In the genomic region with DNA sequence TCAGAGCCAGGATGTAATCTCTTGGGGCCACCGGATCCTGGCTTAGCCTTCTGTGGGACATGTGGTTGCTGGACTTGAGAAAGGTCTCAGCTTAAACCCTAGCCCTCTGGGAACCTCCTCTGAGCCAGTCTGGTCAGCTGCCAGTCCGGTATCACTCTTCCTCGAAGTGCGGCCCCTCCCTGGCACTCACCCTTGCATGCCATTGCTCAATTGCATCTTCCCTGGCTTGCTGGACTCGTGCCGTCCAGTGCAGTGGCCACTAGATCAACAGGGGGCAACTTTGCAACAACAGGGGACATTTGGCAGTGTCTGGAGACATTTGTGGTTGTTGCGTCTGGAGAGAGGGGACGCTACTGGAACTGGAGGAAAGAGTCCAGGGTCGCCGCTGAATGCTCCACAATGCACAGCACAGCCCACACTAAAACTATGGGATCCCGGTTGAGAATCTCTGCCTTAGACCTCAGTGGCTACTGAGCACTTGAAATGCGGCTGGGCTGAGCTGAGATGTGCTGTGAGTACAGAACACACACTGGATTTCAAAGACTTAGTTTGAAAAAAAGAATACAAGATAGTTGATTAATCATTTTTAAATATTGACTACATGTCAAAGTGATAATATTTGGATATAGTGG, we compare ENCODE assay signal across 16 cellular contexts.
DNase-seq lines count a peak whose midpoint lies in the region; ATAC-seq and TF ChIP-seq lines count a peak whose summit lies in the region.
"Had no signal": no experiment of that assay in that cellular context is flagged by ENCODE, and none has a peak within 500 bp of the region (broad histone marks: within the 10 kb centered on the region; RNA-seq: fewer than 3 reads in every experiment).

No MANE protein-coding gene starts in this region.

- no peak overlapping the region for H4K8ac ChIP-seq in mesenchymal stem cell (ENCODE audit: low read length)

- no peak for ATAC-seq in Right ventricle myocardium superior (ENCODE audit: poor library complexity)
- ATAC-seq in left ventricle myocardium superior, result no peak
- ATAC-seq in activated CD8-positive, alpha-beta memory T cell treated with anti-CD3 and anti-CD28 coated beads, Interleukin-2, amount 10 ng/mL, durations not matched to agents 7 days and 5 days, result no peak
- ATAC-seq in GM18873 (IDR thresholded peaks at IDR 0.05; ENCODE audit: low FRiP score, unreplicated experiment), result no peak
- ATAC-seq: effector memory CD8-positive, alpha-beta T cell; natural killer cell; T-cell had no signal

- H3K9me3 Mint-ChIP-seq in activated CD8-positive, alpha-beta memory T cell treated with anti-CD3 and anti-CD28 coated beads, Interleukin-2, amount 10 ng/mL, durations not matched to agents 7 days and 5 days (ENCODE audit: low read depth), result no peaks in the 10 kb centered on the region
- H3K9me3 Mint-ChIP-seq: natural killer cell, T-cell had no signal

- no peak overlapping the region for H3K23ac ChIP-seq in mesenchymal stem cell (ENCODE audit: low read length in 2 of 2)

- WGBS in mesenchymal stem cell, result 83% methylated on average over 10 of the region's 12 CpGs
- 4% methylated on average over 12 of the region's 12 CpGs for WGBS in SK-N-SH (ENCODE audit: low lambda C conversion rate)

- no peak overlapping the region for H2BK15ac ChIP-seq in mesenchymal stem cell (ENCODE audit: low read depth, poor library complexity, severe bottlenecking)

- DNase-seq in Right ventricle myocardium superior (peak; percentile 56), left ventricle myocardium superior (no peak), cardiac fibroblast (ENCODE audit: low read depth in 2 of 2) (peak; percentile 2 to 95), mesenchymal stem cell (peak; percentile 27), vagina (ENCODE audit: extremely low spot score in 2 of 2) (no peak), SK-N-SH (no peak)
- no peak for DNase-seq in activated CD8-positive, alpha-beta memory T cell treated with anti-CD3 and anti-CD28 coated beads, Interleukin-2, amount 10 ng/mL, durations not matched to agents 7 days and 5 days
- DNase-seq: activated CD4-positive, alpha-beta T cell treated with anti-CD3 and anti-CD28 coated beads for 4 hours; effector memory CD8-positive, alpha-beta T cell; head of caudate nucleus; kidney glomerular epithelial cell; natural killer cell; small intestine; T-cell had no signal

- H3K9ac ChIP-seq in mesenchymal stem cell (ENCODE audit: low read length), result peak overlapping the region; percentile 7
- H3K9ac ChIP-seq in SK-N-SH, result no peak overlapping the region

- H3K4me1 ChIP-seq in mesenchymal stem cell (ENCODE audit: control insufficient read depth, insufficient read depth, low read depth, low read length) (peaks cover 10% of the 10 kb centered on the region), vagina (peaks cover 25% of the 10 kb centered on the region), SK-N-SH (ENCODE audit: control insufficient read depth in 1 of 2, insufficient read depth in 2 of 2, low read depth in 1 of 2, low read length in 1 of 2) (no peaks in the 10 kb centered on the region)
- H3K4me1 ChIP-seq: HAP-1 had no signal

- CTCF ChIA-PET in SK-N-SH (lab: Yijun Ruan, JAX), result interaction anchor here (0.8 kb wide), 1 partner anchor 10 kb away, joined by 3 read pairs; no protein-coding TSS in a partner anchor
- CTCF ChIA-PET in activated CD8-positive, alpha-beta memory T cell treated with anti-CD3 and anti-CD28 coated beads, Interleukin-2, amount 10 ng/mL, durations not matched to agents 7 days and 5 days (lab: Charles Lee), result no interaction called here

- no peak overlapping the region for H2BK120ac ChIP-seq in mesenchymal stem cell (ENCODE audit: low read depth, low read length)

- no peaks in the 10 kb centered on the region for H3K36me3 ChIP-seq in mesenchymal stem cell (ENCODE audit: control insufficient read depth in 1 of 2, insufficient read depth in 2 of 2, low read depth in 1 of 2, low read length in 2 of 2)
- H3K36me3 ChIP-seq in vagina, result no peaks in the 10 kb centered on the region
- H3K36me3 ChIP-seq in SK-N-SH (replicated peaks in 1 of 2; ENCODE audit: control insufficient read depth in 1 of 2, insufficient read depth in 2 of 2, low read length in 1 of 2), result no peaks in the 10 kb centered on the region
- H3K36me3 ChIP-seq: HAP-1 had no signal

- no peaks in the 10 kb centered on the region for H3K79me2 ChIP-seq in SK-N-SH (ENCODE audit: insufficient read depth)

- no peak overlapping the region for H3K27ac ChIP-seq in mesenchymal stem cell (ENCODE audit: low read length, poor library complexity, severe bottlenecking)
- peak overlapping the region; percentile 74 for H3K27ac ChIP-seq in vagina
- H3K27ac ChIP-seq in SK-N-SH (ENCODE audit: low read depth in 2 of 2, low read length in 1 of 2), result no peak overlapping the region

- H4K91ac ChIP-seq in mesenchymal stem cell (ENCODE audit: low read length), result no peak overlapping the region

- intact Hi-C loops in Right ventricle myocardium superior (cut with DNase I), result no loop called here
- intact Hi-C loops in left ventricle myocardium superior (cut with micrococcal nuclease), result no loop called here
- intact Hi-C loops in vagina (cut with DNase I), result no loop called here

- no peak for TF ChIP-seq RAD21 in SK-N-SH (IDR thresholded peaks at IDR 0.05; ENCODE audit: low read length)

- H3K4me2 ChIP-seq in mesenchymal stem cell (ENCODE audit: low read length, poor library complexity, severe bottlenecking), result no peak overlapping the region
- no peak overlapping the region for H3K4me2 ChIP-seq in SK-N-SH

- H3K9me2 ChIP-seq in SK-N-SH, result no peaks in the 10 kb centered on the region

- H3K9me3 ChIP-seq in mesenchymal stem cell (ENCODE audit: control insufficient read depth, low read length) (no peaks in the 10 kb centered on the region), vagina (no peaks in the 10 kb centered on the region), SK-N-SH (no peaks in the 10 kb centered on the region)

- H2BK12ac ChIP-seq in mesenchymal stem cell (ENCODE audit: low read length in 2 of 2), result peak overlapping the region; percentile 34 to 46

- no peak overlapping the region for H3K4me3 Mint-ChIP-seq in activated CD8-positive, alpha-beta memory T cell treated with anti-CD3 and anti-CD28 coated beads, Interleukin-2, amount 10 ng/mL, durations not matched to agents 7 days and 5 days
- H3K4me3 Mint-ChIP-seq: effector memory CD8-positive, alpha-beta T cell; natural killer cell; T-cell had no signal

- H3K4me3 ChIP-seq in cardiac fibroblast (replicated peaks in 1 of 2; ENCODE audit: low read depth in 2 of 2, low read length in 2 of 2), result peak overlapping the region in 1 of 2 donors; percentile 15
- peak overlapping the region in 1 of 2 experiments; percentile 27 for H3K4me3 ChIP-seq in mesenchymal stem cell (ENCODE audit: insufficient read depth in 1 of 2, low read depth in 1 of 2, low read length in 2 of 2)
- H3K4me3 ChIP-seq in vagina, result no peak overlapping the region
- no peak overlapping the region for H3K4me3 ChIP-seq in SK-N-SH (ENCODE audit: low read depth in 2 of 2, low read length in 1 of 2)
- H3K4me3 ChIP-seq: HAP-1 had no signal

- no peak overlapping the region for H2BK5ac ChIP-seq in mesenchymal stem cell (ENCODE audit: low read depth, low read length, poor library complexity, severe bottlenecking)

- H2AFZ ChIP-seq in mesenchymal stem cell (ENCODE audit: low read depth, low read length), result no peak overlapping the region
- H2AFZ ChIP-seq in SK-N-SH (ENCODE audit: low read depth), result no peak overlapping the region

- no peaks in the 10 kb centered on the region for H3F3A ChIP-seq in SK-N-SH (replicated peaks; ENCODE audit: insufficient read depth)

- no peak overlapping the region for H3K4ac ChIP-seq in mesenchymal stem cell (ENCODE audit: low read depth in 1 of 2, low read length in 2 of 2)

- peak overlapping the region in 1 of 2 experiments; percentile 81 for H3K18ac ChIP-seq in mesenchymal stem cell (ENCODE audit: low read depth in 1 of 2, low read length in 2 of 2)

- H3K4me1 Mint-ChIP-seq in activated CD8-positive, alpha-beta memory T cell treated with anti-CD3 and anti-CD28 coated beads, Interleukin-2, amount 10 ng/mL, durations not matched to agents 7 days and 5 days, result no peaks in the 10 kb centered on the region
- H3K4me1 Mint-ChIP-seq: natural killer cell had no signal

- H3K14ac ChIP-seq in mesenchymal stem cell (ENCODE audit: low read length in 2 of 2), result peak overlapping the region in 1 of 2 experiments; percentile 44

- no peaks in the 10 kb centered on the region for H3K79me1 ChIP-seq in mesenchymal stem cell (replicated peaks; ENCODE audit: low read length, poor library complexity, severe bottlenecking)

- TF ChIP-seq POLR2A in vagina (IDR thresholded peaks at IDR 0.05), result no peak

- no peaks in the 10 kb centered on the region for H3K36me3 Mint-ChIP-seq in activated CD8-positive, alpha-beta memory T cell treated with anti-CD3 and anti-CD28 coated beads, Interleukin-2, amount 10 ng/mL, durations not matched to agents 7 days and 5 days
- H3K36me3 Mint-ChIP-seq: natural killer cell, T-cell had no signal

- H2AK5ac ChIP-seq in mesenchymal stem cell (ENCODE audit: low read length, severe bottlenecking), result peak overlapping the region; percentile 26

- TF ChIP-seq CTCF in cardiac fibroblast (IDR thresholded peaks at IDR 0.05; ENCODE audit: low read depth, low read length), result no peak
- no peak for TF ChIP-seq CTCF in vagina (IDR thresholded peaks at IDR 0.05)
- TF ChIP-seq CTCF in SK-N-SH (IDR thresholded peaks at IDR 0.05), result no peak

- peaks cover 3% of the 10 kb centered on the region for H3K27me3 Mint-ChIP-seq in activated CD8-positive, alpha-beta memory T cell treated with anti-CD3 and anti-CD28 coated beads, Interleukin-2, amount 10 ng/mL, durations not matched to agents 7 days and 5 days

- TF ChIP-seq EP300 in SK-N-SH (IDR thresholded peaks at IDR 0.05; ENCODE audit: borderline replicate concordance in 1 of 2, low read depth in 1 of 2, low read length in 1 of 2), result no peak

- H4K20me1 ChIP-seq in SK-N-SH (ENCODE audit: insufficient read depth), result no peaks in the 10 kb centered on the region

- H3K27me3 ChIP-seq in mesenchymal stem cell (ENCODE audit: control insufficient read depth in 1 of 2, insufficient read depth in 1 of 2, low read length in 2 of 2) (peaks cover 0 to 13% of the 10 kb centered on the region in 2 experiments), vagina (no peaks in the 10 kb centered on the region), SK-N-SH (ENCODE audit: insufficient read depth) (peaks cover 41% of the 10 kb centered on the region)

- POLR2A ChIA-PET in SK-N-SH (lab: Yijun Ruan, JAX), result no interaction called here

- H3K27ac Mint-ChIP-seq in activated CD8-positive, alpha-beta memory T cell treated with anti-CD3 and anti-CD28 coated beads, Interleukin-2, amount 10 ng/mL, durations not matched to agents 7 days and 5 days, result no peak overlapping the region
- H3K27ac Mint-ChIP-seq: effector memory CD8-positive, alpha-beta T cell; natural killer cell; T-cell had no signal

TF ChIP-seq in SK-N-SH, 30 proteins besides CTCF, POLR2A, EP300 and RAD21 (continues in another document):
- TF ChIP-seq EZH2phosphoT487 (IDR thresholded peaks at IDR 0.05; ENCODE audit: borderline replicate concordance, low read depth) (no peak), TCF12 (IDR thresholded peaks at IDR 0.05) (no peak), RCOR1 (IDR thresholded peaks at IDR 0.05; ENCODE audit: low read length) (no peak), GATA2 (CRISPR knock-in tag; IDR thresholded peaks at IDR 0.05) (no peak), NFIC (IDR thresholded peaks at IDR 0.05; ENCODE audit: borderline replicate concordance) (no peak), RXRA (IDR thresholded peaks at IDR 0.05; ENCODE audit: borderline replicate concordance, low read depth) (no peak), ELF1 (IDR thresholded peaks at IDR 0.05) (no peak)

Comparison
In these comparisons a context has a peak if more than half of its experiments do, and no peak if none do; other contexts are left out.
1. DNase-seq: peak in Right ventricle myocardium superior (single experiment), cardiac fibroblast (2 of 2) and mesenchymal stem cell (single experiment); none in left ventricle myocardium superior (single experiment), vagina (0 of 2), SK-N-SH (single experiment) and activated CD8-positive, alpha-beta memory T cell treated with anti-CD3 and anti-CD28 coated beads, Interleukin-2, amount 10 ng/mL, durations not matched to agents 7 days and 5 days (single experiment).